In genomic region chr11:117498791-117499190, GRCh38 we compare ENCODE assay signal across 29 cellular contexts.
DNase-seq lines count a peak whose midpoint lies in the region; ATAC-seq, FAIRE-seq and TF ChIP-seq lines count a peak whose summit lies in the region.
"Had no signal": no experiment of that assay in that cellular context is flagged by ENCODE, and none has a peak within 500 bp of the region (broad histone marks: within the 10 kb centered on the region; RNA-seq: fewer than 3 reads in every experiment).

No MANE protein-coding gene starts in this region.

- H3K36me3 ChIP-seq in kidney (ENCODE audit: control insufficient read depth in 1 of 2, insufficient read depth in 2 of 2, low read length in 2 of 2) (peaks cover 0 to 2% of the 10 kb centered on the region in 2 donors), stomach (peaks cover 0 to 27% (median 0%) of the 10 kb centered on the region in 4 donors)
- H3K36me3 ChIP-seq: adrenal gland, left lung, ovary, SJSA1, uterus had no signal

- FAIRE-seq in kidney (lab: Jason Lieb, UNC): no peak
- FAIRE-seq: A549, islet of Langerhans had no signal

- intact Hi-C loops in kidney (cut with DNase I): no loop called here
- intact Hi-C loops in stomach (cut with DNase I; ENCODE audit: low total_unique reads): no loop called here

- H3K9me3 ChIP-seq in kidney (ENCODE audit: control insufficient read depth in 1 of 2, low read length in 2 of 2) (no peaks in the 10 kb centered on the region), stomach (no peaks in the 10 kb centered on the region)
- H3K9me3 ChIP-seq: A549, adrenal gland, left lung, ovary, SJSA1, uterus had no signal

- TF ChIP-seq EP300 in stomach (IDR thresholded peaks at IDR 0.05): no peak

- H3K4me1 ChIP-seq in kidney (ENCODE audit: control insufficient read depth in 1 of 2, insufficient read depth in 1 of 2, low read depth in 1 of 2, low read length in 2 of 2) (no peaks in the 10 kb centered on the region), stomach (no peaks in the 10 kb centered on the region)
- H3K4me1 ChIP-seq: A549, adrenal gland, left lung, SJSA1, uterus had no signal

- 71 to 82% (median 79%) methylated on average over 6 of the region's 6 CpGs for WGBS in stomach, 5 donors

- no peak overlapping the region for H3K9ac ChIP-seq in kidney (ENCODE audit: low read length in 2 of 2)

- TF ChIP-seq POLR2A in stomach (IDR thresholded peaks at IDR 0.05): no peak

- peak; percentile 98 for DNase-seq in DMS79 (lab: John Stamatoyannopoulos, UW)
- DNase-seq in NCI-H187 (lab: John Stamatoyannopoulos, UW): peak; percentile 81 to 87
- peak; percentile 64 to 75 for DNase-seq in NCI-H526 (lab: John Stamatoyannopoulos, UW)
- peak; percentile 35 for DNase-seq in kidney
- no peak for DNase-seq in HT-29 (ENCODE audit: low spot score)
- no peak for DNase-seq in stomach
- no peak for DNase-seq in stimulated activated CD4-positive, alpha-beta T cell treated with anti-CD3 and anti-CD28 coated beads, Interleukin-15, amount 100 ng/mL, for 24 hours
- DNase-seq: activated CD4-positive, alpha-beta T cell treated with anti-CD3 and anti-CD28 coated beads for 4 hours; activated CD8-positive, alpha-beta T cell treated with anti-CD3 and anti-CD28 coated beads, Interleukin-2, amount 10 ng/mL, durations not matched to agents 7 days and 5 days; activated naive CD4-positive, alpha-beta T cell treated with anti-CD3 and anti-CD28 coated beads for 36 hours; adrenal gland; central memory CD4-positive, alpha-beta T cell; glutamatergic neuron; H9; Karpas-422; NCI-H2107; NCI-H524 treated with DMSO at 0.1 percent for 48 hours; ovary; stimulated activated naive CD8-positive, alpha-beta T cell treated with anti-CD3 and anti-CD28 coated beads, Interleukin-15, Interleukin-2, amounts not matched to agents 100 U/mL and 50 U/mL, for 24 hours; T1000; uterus had no signal

- ATAC-seq in HG03520 (IDR thresholded peaks at IDR 0.05; ENCODE audit: unreplicated experiment): no peak
- ATAC-seq: A549; activated CD8-positive, alpha-beta T cell treated with anti-CD3 and anti-CD28 coated beads, Interleukin-2, amount 10 ng/mL, durations not matched to agents 7 days and 5 days; esophagus mucosa; left lung; stimulated activated naive CD8-positive, alpha-beta T cell treated with anti-CD3 and anti-CD28 coated beads, Interleukin-15, Interleukin-2, amounts not matched to agents 100 U/mL and 50 U/mL, for 24 hours had no signal

- TF ChIP-seq CTCF in kidney (IDR thresholded peaks at IDR 0.05; ENCODE audit: borderline replicate concordance, extremely low read depth, insufficient read depth) (no peak), stomach (IDR thresholded peaks at IDR 0.05) (no peak)

- no peak overlapping the region for H3K27ac ChIP-seq in kidney (ENCODE audit: low read depth in 2 of 2, low read length in 2 of 2)
- no peak overlapping the region for H3K27ac ChIP-seq in stomach
- H3K27ac ChIP-seq: A549, adrenal gland, left lung, ovary, SJSA1, skin epidermis, uterus, VCaP had no signal

- no peak overlapping the region for H3K4me3 ChIP-seq in kidney (ENCODE audit: low read length in 2 of 2)
- no peak overlapping the region for H3K4me3 ChIP-seq in stomach
- H3K4me3 ChIP-seq: A549, adrenal gland, left lung, ovary, SJSA1, skin epidermis, uterus had no signal

- peaks cover 0 to 32% (median 0%) of the 10 kb centered on the region in 3 donors for H3K27me3 ChIP-seq in stomach
- H3K27me3 ChIP-seq: adrenal gland, left lung, ovary, SJSA1, uterus had no signal

Comparison
In these comparisons a context has a peak if more than half of its experiments do, and no peak if none do; other contexts are left out.
1. DNase-seq: peak in DMS79 (single experiment), NCI-H187 (2 of 2), NCI-H526 (2 of 2) and kidney (single experiment); none in HT-29 (single experiment), stomach (single experiment) and stimulated activated CD4-positive, alpha-beta T cell treated with anti-CD3 and anti-CD28 coated beads, Interleukin-15, amount 100 ng/mL, for 24 hours (single experiment).